23 cellular contexts compared by ENCODE assay signal in genomic region chr9:133394687-133395271, GRCh38. TPM values are rescaled to one million over a fixed set of nuclear protein-coding genes. Genes with fewer than 3 reads are reported as not detected.
A peak's percentile ranks its signal among the peaks of the same experiment; 100 is the strongest.
DNase-seq lines count a peak whose midpoint lies in the region; ATAC-seq, FAIRE-seq and TF ChIP-seq lines count a peak whose summit lies in the region.
"Had no signal": no experiment of that assay in that cellular context is flagged by ENCODE, and none has a peak within 500 bp of the region (broad histone marks: within the 10 kb centered on the region; RNA-seq: fewer than 3 reads in every experiment).

No MANE protein-coding gene starts in this region.

- no TSS peak for BruUV-seq in K562 (replicated peaks; lab: Mats Ljungman, UMichigan)

- TF ChIP-seq POLR2A in K562 (conservative IDR thresholded peaks at IDR 0.05), result no peak

- no peak overlapping the region for H3K27ac Mint-ChIP-seq in activated T-cell treated with anti-CD3 and anti-CD28 coated beads, Interleukin-2, amount 50 U/mL, for 72 hours
- no peak overlapping the region for H3K27ac Mint-ChIP-seq in T-cell
- H3K27ac Mint-ChIP-seq: CD8-positive, alpha-beta memory T cell; HFFc6 had no signal

- H4K20me1 ChIP-seq in K562 (replicated peaks; ENCODE audit: control insufficient read depth, insufficient read depth, low read length) (peaks cover 9% of the 10 kb centered on the region; the same call in 1 of the 2 replicates), osteoblast (ENCODE audit: insufficient read depth, low read length) (no peaks in the 10 kb centered on the region)

- no peak for FAIRE-seq in K562 (lab: Jason Lieb, UNC)
- FAIRE-seq: H54 had no signal

- CTCF ChIA-PET in K562 (lab: Yijun Ruan, JAX; ENCODE audit: low intra/inter-chr PET ratio) (no interaction called here), T-cell (lab: Charles Lee) (no interaction called here)

- H3K4me3 ChIP-seq in K562 (no peak overlapping the region), osteoblast (ENCODE audit: insufficient read depth, low read length) (no peak overlapping the region)
- H3K4me3 ChIP-seq: MG63, PC-9, SK-N-MC had no signal

- no peak for TF ChIP-seq EP300 in K562 (IDR thresholded peaks at IDR 0.05; ENCODE audit: low read length)

- H3K9me3 ChIP-seq in K562 (replicated peaks; ENCODE audit: control insufficient read depth, insufficient read depth, low read depth, low read length), result no peaks in the 10 kb centered on the region
- H3K9me3 ChIP-seq in osteoblast (ENCODE audit: low read depth, low read length), result no peaks in the 10 kb centered on the region
- H3K9me3 ChIP-seq: MG63 had no signal

- no peak overlapping the region for H3K27ac ChIP-seq in K562 (ENCODE audit: extremely low read depth, low read depth, low read length)
- H3K27ac ChIP-seq in osteoblast (ENCODE audit: low read depth, low read length), result no peak overlapping the region
- H3K27ac ChIP-seq: C4-2B, PC-9, SK-N-MC had no signal

- peaks cover 5% of the 10 kb centered on the region for H3K4me1 Mint-ChIP-seq in activated T-cell treated with anti-CD3 and anti-CD28 coated beads, Interleukin-2, amount 50 U/mL, for 72 hours (ENCODE audit: low read depth)
- H3K4me1 Mint-ChIP-seq in activated T-cell treated with anti-CD3 and anti-CD28 coated beads, Interleukin-2, amount 50 U/mL, for 4 hours (ENCODE audit: low read depth), result no peaks in the 10 kb centered on the region
- no peaks in the 10 kb centered on the region for H3K4me1 Mint-ChIP-seq in T-cell
- H3K4me1 Mint-ChIP-seq: CD8-positive, alpha-beta memory T cell had no signal

- H2AFZ ChIP-seq in K562 (ENCODE audit: low read depth, low read length), result no peak overlapping the region
- H2AFZ ChIP-seq in osteoblast (ENCODE audit: low read length), result no peak overlapping the region
- H2AFZ ChIP-seq: PC-9 had no signal

- H3K36me3 Mint-ChIP-seq in activated T-cell treated with anti-CD3 and anti-CD28 coated beads, Interleukin-2, amount 50 U/mL, for 72 hours (ENCODE audit: insufficient read depth in 2 of 2), result no peaks in the 10 kb centered on the region
- H3K36me3 Mint-ChIP-seq in activated T-cell treated with anti-CD3 and anti-CD28 coated beads, Interleukin-2, amount 50 U/mL, for 4 hours (ENCODE audit: insufficient read depth), result no peaks in the 10 kb centered on the region
- no peaks in the 10 kb centered on the region for H3K36me3 Mint-ChIP-seq in T-cell
- H3K36me3 Mint-ChIP-seq: CD8-positive, alpha-beta memory T cell had no signal

- no peak for DNase-seq in activated T-cell treated with anti-CD3 and anti-CD28 coated beads, Interleukin-2, amount 50 U/mL, for 72 hours
- DNase-seq in activated T-cell treated with anti-CD3 and anti-CD28 coated beads, Interleukin-2, amount 50 U/mL, for 4 hours, result no peak
- DNase-seq in K562 (ENCODE audit: extremely low read depth in 1 of 4, low spot score in 3 of 4) (no peak), osteoblast (ENCODE audit: insufficient read length, low spot score, missing footprints) (peak; percentile 64), T-cell (no peak), T1000 (lab: John Stamatoyannopoulos, UW) (no peak)
- DNase-seq: 8988T; CD8-positive, alpha-beta memory T cell; EL; GF-D8; HFFc6; MG63; NCI-H1417 treated with DMSO at 0.1 percent for 48 hours; NCI-H187; NCI-H2107; NCI-H446 treated with DMSO at 0.1 percent for 48 hours; NCI-H526 treated with DMSO at 0.1 percent for 48 hours; PC-9; RPMI8226; SHP77 treated with DMSO at 0.1 percent for 48 hours had no signal

- in situ Hi-C loops in K562 (cut with MboI), result no loop called here

- TF ChIP-seq CTCF in K562 (IDR thresholded peaks at IDR 0.05 in 2 of 3, conservative IDR thresholded peaks at IDR 0.05 in 1 of 3; ENCODE audit: insufficient read depth in 2 of 3, low read depth in 1 of 3, low read length in 3 of 3) (peak in 1 of 3 experiments; percentile 18; a peak in 1 of 6 replicates), osteoblast (IDR thresholded peaks at IDR 0.05; ENCODE audit: extremely low read depth, low read depth, low read length) (no peak)

- no peaks in the 10 kb centered on the region for H3K79me2 ChIP-seq in K562 (ENCODE audit: control insufficient read depth, insufficient read depth, low read length)
- H3K79me2 ChIP-seq in osteoblast (ENCODE audit: insufficient read depth, low read length), result no peaks in the 10 kb centered on the region

- intact Hi-C loops in K562 (cut with micrococcal nuclease), result no loop called here

- H3K4me2 ChIP-seq in K562 (ENCODE audit: insufficient read depth, low read length) (no peak overlapping the region), osteoblast (ENCODE audit: insufficient read depth, low read length) (no peak overlapping the region)
- H3K4me2 ChIP-seq: PC-9 had no signal

- TF ChIP-seq RAD21 in K562 (CRISPR knock-in tag; conservative IDR thresholded peaks at IDR 0.05 in 1 of 2, IDR thresholded peaks at IDR 0.05 in 1 of 2), result no peak

- peaks cover 2% of the 10 kb centered on the region for H3K9me1 ChIP-seq in K562 (ENCODE audit: control insufficient read depth, insufficient read depth, low read length)

- H3K27me3 Mint-ChIP-seq in activated T-cell treated with anti-CD3 and anti-CD28 coated beads, Interleukin-2, amount 50 U/mL, for 72 hours (ENCODE audit: low read depth), result peaks cover 2% of the 10 kb centered on the region
- peaks cover 6% of the 10 kb centered on the region for H3K27me3 Mint-ChIP-seq in activated T-cell treated with anti-CD3 and anti-CD28 coated beads, Interleukin-2, amount 50 U/mL, for 4 hours (ENCODE audit: low read depth)
- H3K27me3 Mint-ChIP-seq in T-cell, result peaks cover 0 to 10% of the 10 kb centered on the region in 2 donors

- H3K36me3 ChIP-seq in K562 (ENCODE audit: control insufficient read depth, insufficient read depth, low read length) (no peaks in the 10 kb centered on the region), osteoblast (ENCODE audit: insufficient read depth, low read length) (no peaks in the 10 kb centered on the region)
- H3K36me3 ChIP-seq: MG63 had no signal

- WGBS in K562 (ENCODE audit: insufficient coverage, low coverage, missing lambda C conversion rate), result 4% methylated on average over 6 of the region's 8 CpGs

- ATAC-seq in activated T-cell treated with anti-CD3 and anti-CD28 coated beads, Interleukin-2, amount 50 U/mL, for 72 hours (replicated peaks in 1 of 2), result peak; percentile 5 to 22
- no peak for ATAC-seq in activated T-cell treated with anti-CD3 and anti-CD28 coated beads, Interleukin-2, amount 50 U/mL, for 4 hours
- ATAC-seq in K562 (no peak), T-cell (replicated peaks in 1 of 4) (no peak)

- H3K27me3 ChIP-seq in K562 (ENCODE audit: control insufficient read depth in 2 of 2, insufficient read depth in 2 of 2, low read length in 2 of 2), result peaks cover 22 to 49% of the 10 kb centered on the region in 2 experiments; a peak in 4 of 5 replicates
- peaks cover 30% of the 10 kb centered on the region for H3K27me3 ChIP-seq in osteoblast (ENCODE audit: insufficient read depth, low read length)

- no peak overlapping the region for H3K9ac ChIP-seq in K562 (ENCODE audit: insufficient read depth in 1 of 2, low read depth in 2 of 2, low read length in 2 of 2)

- peaks cover 0 to 7% of the 10 kb centered on the region in 2 experiments; a peak in 2 of 5 replicates for H3K4me1 ChIP-seq in K562 (replicated peaks in 1 of 2; ENCODE audit: control insufficient read depth in 2 of 2, insufficient read depth in 2 of 2, low read length in 2 of 2)
- H3K4me1 ChIP-seq in osteoblast (ENCODE audit: insufficient read depth, low read length), result no peaks in the 10 kb centered on the region

- H3K9me3 Mint-ChIP-seq in activated T-cell treated with anti-CD3 and anti-CD28 coated beads, Interleukin-2, amount 50 U/mL, for 72 hours, result peaks cover 0 to 2% of the 10 kb centered on the region in 2 donors
- no peaks in the 10 kb centered on the region for H3K9me3 Mint-ChIP-seq in activated T-cell treated with anti-CD3 and anti-CD28 coated beads, Interleukin-2, amount 50 U/mL, for 4 hours
- H3K9me3 Mint-ChIP-seq in T-cell, result no peaks in the 10 kb centered on the region
- H3K9me3 Mint-ChIP-seq: CD8-positive, alpha-beta memory T cell; HFFc6 had no signal

- H3K4me3 Mint-ChIP-seq in activated T-cell treated with anti-CD3 and anti-CD28 coated beads, Interleukin-2, amount 50 U/mL, for 72 hours, result no peak overlapping the region
- H3K4me3 Mint-ChIP-seq in activated T-cell treated with anti-CD3 and anti-CD28 coated beads, Interleukin-2, amount 50 U/mL, for 4 hours, result no peak overlapping the region
- no peak overlapping the region for H3K4me3 Mint-ChIP-seq in T-cell
- H3K4me3 Mint-ChIP-seq: HFFc6 had no signal

- POLR2A ChIA-PET in K562 (lab: Yijun Ruan, JAX) (interaction anchor here (0.7 to 1.7 kb wide), 4 partner anchors 9 to 41 kb away, joined by 4 to 9 read pairs (median 4); partner anchors contain the start of gene STKLD1), T-cell (lab: Charles Lee) (no interaction called here)

RNA-seq across cellular contexts. Expression of gene STKLD1, which starts 18.6 kb away (rescaled TPM):
- total RNA-seq in activated T-cell treated with anti-CD3 and anti-CD28 coated beads, Interleukin-2, amount 50 U/mL, for 72 hours, result 1 to 10 TPM in 1 of 2 donors, under 1 TPM in 1; 0.88 to 1.3 TPM
- total RNA-seq in activated T-cell treated with anti-CD3 and anti-CD28 coated beads, Interleukin-2, amount 50 U/mL, for 4 hours, result under 1 TPM in 2 of 3 donors, not detected in 1; 0.16 to 0.42 TPM
- total RNA-seq in K562 (2011; cell fraction: chromatin; rRNA removed; ENCODE audit: low replicate concordance), result 1.6 and 2.8 TPM in 2 replicates
- total RNA-seq in K562 (2011; cell fraction: nucleolus; rRNA removed), result 0.50 and 0.92 TPM in 2 replicates
- 0.69 and 1.3 TPM in 2 replicates for total RNA-seq in K562 (2011; cell fraction: nucleoplasm; rRNA removed)
- total RNA-seq in K562 (2014; rRNA removed), result 0.53 TPM in 1 of 2 replicates, not detected in the other
- 0.19 and 0.36 TPM in 2 replicates for total RNA-seq in K562 (2014; rRNA removed; fragmentation: Illumina TruSeq; extraction: Trizol)
- 0.26 and 0.65 TPM in 2 replicates for total RNA-seq in K562 (2015; rRNA removed; fragmentation: Illumina TruSeq; extraction: Trizol)
- total RNA-seq in K562 (2021), result 0.20 and 0.33 TPM in 2 replicates
- 0.60 and 1.2 TPM in 2 replicates for polyA plus RNA-seq in K562 (2011; rRNA removed)
- polyA plus RNA-seq in K562 (2011; cell fraction: cytosol; rRNA removed), result 0.60 and 0.85 TPM in 2 replicates
- 0.60 and 0.86 TPM in 2 replicates for polyA plus RNA-seq in K562 (2011; cell fraction: nucleus; rRNA removed)
- polyA plus RNA-seq in K562 (2012), result 0.82 and 1.7 TPM in 2 replicates
- polyA plus RNA-seq in K562 (2014; fragmentation: Illumina TruSeq; extraction: Trizol), result 0.25 and 1.0 TPM in 2 replicates
- under 1 TPM in 1 of 2 experiments, not detected in 1; 0.10 TPM for polyA plus RNA-seq in K562 (2014; fragmentation: Nextera tagmentation; extraction: Ambion mirVana)
- polyA plus RNA-seq in K562 (2014; rRNA removed), result 0.13 and 0.61 TPM in 2 replicates
- 0.39 and 0.81 TPM in 2 replicates for polyA minus RNA-seq in K562 (2011; rRNA and poly(A)+ RNA removed)
- polyA minus RNA-seq in K562 (2011; cell fraction: cytosol; rRNA and poly(A)+ RNA removed), result 0.86 TPM in 1 of 2 replicates, not detected in the other
- 0.27 and 0.44 TPM in 2 replicates for polyA minus RNA-seq in K562 (2011; cell fraction: nucleus; rRNA and poly(A)+ RNA removed)
- 0.72 and 1.2 TPM in 2 replicates for total RNA-seq in osteoblast
- 1 to 10 TPM in 2 of 5 donors, under 1 TPM in 3; 0.49 to 1.1 (median 0.70) TPM for total RNA-seq in T-cell

RNA-seq across cellular contexts. Expression of gene SURF4, which starts 18.9 kb away (rescaled TPM):
- 100 to 1,000 TPM; 426 to 494 TPM for total RNA-seq in activated T-cell treated with anti-CD3 and anti-CD28 coated beads, Interleukin-2, amount 50 U/mL, for 72 hours
- total RNA-seq in activated T-cell treated with anti-CD3 and anti-CD28 coated beads, Interleukin-2, amount 50 U/mL, for 4 hours, result 100 to 1,000 TPM; 235 to 292 (median 255) TPM
- total RNA-seq in K562 (2011; cell fraction: chromatin; rRNA removed; ENCODE audit: low replicate concordance), result 165 and 371 TPM in 2 replicates
- 360 and 416 TPM in 2 replicates for total RNA-seq in K562 (2011; cell fraction: nucleolus; rRNA removed)
- 387 and 460 TPM in 2 replicates for total RNA-seq in K562 (2011; cell fraction: nucleoplasm; rRNA removed)
- total RNA-seq in K562 (2014; rRNA removed) (158 and 200 TPM in 2 replicates), K562 (2014; rRNA removed; fragmentation: Illumina TruSeq; extraction: Trizol) (110 and 137 TPM in 2 replicates), K562 (2015; rRNA removed; fragmentation: Illumina TruSeq; extraction: Trizol) (128 and 130 TPM in 2 replicates), K562 (2021) (175 and 181 TPM in 2 replicates), osteoblast (366 and 392 TPM in 2 replicates), T-cell (100 to 1,000 TPM in 4 of 5 donors, 10 to 100 TPM in 1; 73.5 to 114 (median 107) TPM)
- polyA plus RNA-seq in K562 (2011; rRNA removed) (174 and 176 TPM in 2 replicates), K562 (2014; fragmentation: Illumina TruSeq; extraction: Trizol) (144 and 148 TPM in 2 replicates), K562 (2014; fragmentation: Nextera tagmentation; extraction: Ambion mirVana) (10 to 100 TPM in 1 of 2 experiments, 1 to 10 TPM in 1; 8.4 to 13.5 TPM), K562 (2014; rRNA removed) (116 and 147 TPM in 2 replicates)
- polyA plus RNA-seq in K562 (2011; cell fraction: cytosol; rRNA removed), result 241 and 245 TPM in 2 replicates
- polyA plus RNA-seq in K562 (2011; cell fraction: nucleus; rRNA removed), result 131 and 161 TPM in 2 replicates
- polyA plus RNA-seq in K562 (2012), result 137 and 203 TPM in 2 replicates
- 117 and 140 TPM in 2 replicates for polyA minus RNA-seq in K562 (2011; rRNA and poly(A)+ RNA removed)
- 116 and 143 TPM in 2 replicates for polyA minus RNA-seq in K562 (2011; cell fraction: cytosol; rRNA and poly(A)+ RNA removed)
- 25.7 and 40.3 TPM in 2 replicates for polyA minus RNA-seq in K562 (2011; cell fraction: nucleus; rRNA and poly(A)+ RNA removed)

RNA-seq across cellular contexts. Expression of gene REXO4, which starts 23.0 kb away (rescaled TPM):
- total RNA-seq in activated T-cell treated with anti-CD3 and anti-CD28 coated beads, Interleukin-2, amount 50 U/mL, for 72 hours, result 10 to 100 TPM; 22.9 to 25.0 TPM
- 10 to 100 TPM; 67.5 to 79.5 (median 79.3) TPM for total RNA-seq in activated T-cell treated with anti-CD3 and anti-CD28 coated beads, Interleukin-2, amount 50 U/mL, for 4 hours
- total RNA-seq in K562 (2011; cell fraction: chromatin; rRNA removed; ENCODE audit: low replicate concordance), result 33.3 and 49.1 TPM in 2 replicates
- 33.0 and 38.9 TPM in 2 replicates for total RNA-seq in K562 (2011; cell fraction: nucleolus; rRNA removed)
- total RNA-seq in K562 (2011; cell fraction: nucleoplasm; rRNA removed), result 25.6 and 35.8 TPM in 2 replicates
- total RNA-seq in K562 (2014; rRNA removed) (70.5 and 72.9 TPM in 2 replicates), K562 (2014; rRNA removed; fragmentation: Illumina TruSeq; extraction: Trizol) (19.6 and 21.6 TPM in 2 replicates), K562 (2015; rRNA removed; fragmentation: Illumina TruSeq; extraction: Trizol) (31.1 and 31.3 TPM in 2 replicates), K562 (2021) (56.4 and 57.9 TPM in 2 replicates), osteoblast (10.6 and 11.9 TPM in 2 replicates), T-cell (10 to 100 TPM; 23.6 to 44.5 (median 34.9) TPM)
- polyA plus RNA-seq in K562 (2011; rRNA removed) (23.9 and 29.2 TPM in 2 replicates), K562 (2014; fragmentation: Illumina TruSeq; extraction: Trizol) (40.9 and 45.1 TPM in 2 replicates), K562 (2014; fragmentation: Nextera tagmentation; extraction: Ambion mirVana) (1 to 10 TPM; 3.4 to 5.0 TPM), K562 (2014; rRNA removed) (58.8 and 62.3 TPM in 2 replicates)
- polyA plus RNA-seq in K562 (2011; cell fraction: cytosol; rRNA removed), result 26.2 and 39.1 TPM in 2 replicates
- polyA plus RNA-seq in K562 (2011; cell fraction: nucleus; rRNA removed), result 19.8 and 27.2 TPM in 2 replicates
- 22.0 and 39.1 TPM in 2 replicates for polyA plus RNA-seq in K562 (2012)
- polyA minus RNA-seq in K562 (2011; rRNA and poly(A)+ RNA removed), result 22.5 and 31.4 TPM in 2 replicates
- 17.9 and 24.8 TPM in 2 replicates for polyA minus RNA-seq in K562 (2011; cell fraction: cytosol; rRNA and poly(A)+ RNA removed)
- 13.6 and 16.7 TPM in 2 replicates for polyA minus RNA-seq in K562 (2011; cell fraction: nucleus; rRNA and poly(A)+ RNA removed)

RNA-seq across cellular contexts. Expression of gene ADAMTS13, which starts 27.4 kb away (rescaled TPM):
- 1 to 10 TPM; 3.9 to 4.7 TPM for total RNA-seq in activated T-cell treated with anti-CD3 and anti-CD28 coated beads, Interleukin-2, amount 50 U/mL, for 72 hours
- under 1 TPM; 0.60 to 0.91 (median 0.79) TPM for total RNA-seq in activated T-cell treated with anti-CD3 and anti-CD28 coated beads, Interleukin-2, amount 50 U/mL, for 4 hours
- total RNA-seq in K562 (2011; cell fraction: chromatin; rRNA removed; ENCODE audit: low replicate concordance), result 0.51 and 1.4 TPM in 2 replicates
- total RNA-seq in K562 (2011; cell fraction: nucleolus; rRNA removed), result 0.53 and 0.83 TPM in 2 replicates
- total RNA-seq in K562 (2011; cell fraction: nucleoplasm; rRNA removed), result 0.44 and 1.4 TPM in 2 replicates
- total RNA-seq in K562 (2014; rRNA removed) (0.04 TPM in 1 of 2 replicates, not detected in the other), K562 (2014; rRNA removed; fragmentation: Illumina TruSeq; extraction: Trizol) (not detected in 2 replicates), K562 (2015; rRNA removed; fragmentation: Illumina TruSeq; extraction: Trizol) (0.04 TPM in 1 of 2 replicates, not detected in the other), K562 (2021) (0.07 TPM in 1 of 2 replicates, not detected in the other), osteoblast (1.2 and 1.4 TPM in 2 replicates), T-cell (1 to 10 TPM; 1.3 to 3.3 (median 2.4) TPM)
- polyA plus RNA-seq in K562 (2011; rRNA removed) (0.16 and 0.20 TPM in 2 replicates), K562 (2014; fragmentation: Illumina TruSeq; extraction: Trizol) (0.03 TPM in 1 of 2 replicates, not detected in the other), K562 (2014; fragmentation: Nextera tagmentation; extraction: Ambion mirVana) (not detected), K562 (2014; rRNA removed) (0.04 and 0.26 TPM in 2 replicates)
- 0.10 and 0.16 TPM in 2 replicates for polyA plus RNA-seq in K562 (2011; cell fraction: cytosol; rRNA removed)
- 1.2 and 1.3 TPM in 2 replicates for polyA plus RNA-seq in K562 (2011; cell fraction: nucleus; rRNA removed)
- polyA plus RNA-seq in K562 (2012), result 0.29 and 1.0 TPM in 2 replicates
- not detected in 2 replicates for polyA minus RNA-seq in K562 (2011; rRNA and poly(A)+ RNA removed)
- polyA minus RNA-seq in K562 (2011; cell fraction: cytosol; rRNA and poly(A)+ RNA removed), result not detected in 2 replicates
- 0.33 and 0.40 TPM in 2 replicates for polyA minus RNA-seq in K562 (2011; cell fraction: nucleus; rRNA and poly(A)+ RNA removed)

RNA-seq across cellular contexts. Expression of gene SURF2, which starts 38.4 kb away (rescaled TPM):
- 10 to 100 TPM; 14.7 to 19.9 TPM for total RNA-seq in activated T-cell treated with anti-CD3 and anti-CD28 coated beads, Interleukin-2, amount 50 U/mL, for 72 hours
- 10 to 100 TPM; 48.0 to 64.1 (median 57.9) TPM for total RNA-seq in activated T-cell treated with anti-CD3 and anti-CD28 coated beads, Interleukin-2, amount 50 U/mL, for 4 hours
- total RNA-seq in K562 (2011; cell fraction: chromatin; rRNA removed; ENCODE audit: low replicate concordance), result 2.1 and 4.8 TPM in 2 replicates
- total RNA-seq in K562 (2011; cell fraction: nucleolus; rRNA removed), result 5.7 and 6.1 TPM in 2 replicates
- 3.4 and 7.6 TPM in 2 replicates for total RNA-seq in K562 (2011; cell fraction: nucleoplasm; rRNA removed)
- total RNA-seq in K562 (2014; rRNA removed) (82.5 and 83.0 TPM in 2 replicates), K562 (2014; rRNA removed; fragmentation: Illumina TruSeq; extraction: Trizol) (18.6 and 19.8 TPM in 2 replicates), K562 (2015; rRNA removed; fragmentation: Illumina TruSeq; extraction: Trizol) (37.0 and 37.3 TPM in 2 replicates), K562 (2021) (38.3 and 43.3 TPM in 2 replicates), osteoblast (10.3 and 15.2 TPM in 2 replicates), T-cell (10 to 100 TPM; 17.0 to 25.3 (median 24.9) TPM)
- polyA plus RNA-seq in K562 (2011; rRNA removed) (7.3 and 9.7 TPM in 2 replicates), K562 (2014; fragmentation: Illumina TruSeq; extraction: Trizol) (21.3 and 32.2 TPM in 2 replicates), K562 (2014; fragmentation: Nextera tagmentation; extraction: Ambion mirVana) (10 to 100 TPM in 1 of 2 experiments, 1 to 10 TPM in 1; 5.5 to 10.2 TPM), K562 (2014; rRNA removed) (52.4 and 58.9 TPM in 2 replicates)
- polyA plus RNA-seq in K562 (2011; cell fraction: cytosol; rRNA removed), result 11.8 and 44.2 TPM in 2 replicates
- 6.8 and 14.0 TPM in 2 replicates for polyA plus RNA-seq in K562 (2011; cell fraction: nucleus; rRNA removed)
- polyA plus RNA-seq in K562 (2012), result 30.9 and 47.7 TPM in 2 replicates
- 7.6 TPM in 2 replicates for polyA minus RNA-seq in K562 (2011; rRNA and poly(A)+ RNA removed)
- 10.3 and 16.3 TPM in 2 replicates for polyA minus RNA-seq in K562 (2011; cell fraction: cytosol; rRNA and poly(A)+ RNA removed)
- 4.1 and 4.2 TPM in 2 replicates for polyA minus RNA-seq in K562 (2011; cell fraction: nucleus; rRNA and poly(A)+ RNA removed)

Comparison
In these comparisons a context has a peak if more than half of its experiments do, and no peak if none do; other contexts are left out.
1. ATAC-seq: peak in activated T-cell treated with anti-CD3 and anti-CD28 coated beads, Interleukin-2, amount 50 U/mL, for 72 hours (2 of 2); none in activated T-cell treated with anti-CD3 and anti-CD28 coated beads, Interleukin-2, amount 50 U/mL, for 4 hours (0 of 2), K562 (single experiment) and T-cell (0 of 4).